Comparison of ENCODE assay signal across 19 cellular contexts in genomic region chr1:35264035-35264434, GRCh38. TPM values are rescaled to one million over a fixed set of nuclear protein-coding genes. Genes with fewer than 3 reads are reported as not detected.
DNase-seq lines count a peak whose midpoint lies in the region; ATAC-seq, FAIRE-seq and TF ChIP-seq lines count a peak whose summit lies in the region.
"Had no signal": no experiment of that assay in that cellular context is flagged by ENCODE, and none has a peak within 500 bp of the region (broad histone marks: within the 10 kb centered on the region; RNA-seq: fewer than 3 reads in every experiment).

No MANE protein-coding gene starts in this region.

- H3K4me2 ChIP-seq in KMS-11, result peak overlapping the region; percentile 37; the same call in 1 of the 2 replicates

- WGBS in body of pancreas, 2 donors, result 86 to 91% methylated on average over 5 of the region's 5 CpGs
- 94 to 95% methylated on average over 5 of the region's 5 CpGs for WGBS in sigmoid colon, 2 donors

- H3K36me3 ChIP-seq in KMS-11 (ENCODE audit: insufficient read depth) (no peaks in the 10 kb centered on the region), body of pancreas (replicated peaks in 1 of 2; ENCODE audit: insufficient read depth in 1 of 2, low read depth in 2 of 2) (no peaks in the 10 kb centered on the region), sigmoid colon (no peaks in the 10 kb centered on the region)
- H3K36me3 ChIP-seq: MG63 had no signal

- no peak overlapping the region for H3K9ac ChIP-seq in KMS-11

- no peak for TF ChIP-seq EP300 in sigmoid colon (IDR thresholded peaks at IDR 0.05)

- H3K79me2 ChIP-seq in KMS-11 (ENCODE audit: insufficient read depth, low read depth), result no peaks in the 10 kb centered on the region

- no peaks in the 10 kb centered on the region for H3K27me3 Mint-ChIP-seq in chondrocyte (ENCODE audit: low read depth)

- no peak for DNase-seq in GM12892 (ENCODE audit: insufficient read length)
- no peak for DNase-seq in body of pancreas
- DNase-seq in sigmoid colon, result no peak
- no peak for DNase-seq in chondrocyte (ENCODE audit: low spot score)
- DNase-seq in NCI-H1048 (lab: John Stamatoyannopoulos, UW), result no peak
- DNase-seq: ACHN, AML-193, COR-L47, KG1, MG63, NCI-H1105, NCI-H1694 treated with DMSO at 0.1 percent for 48 hours, NCI-H2107, NCI-H446, NCI-H69, PC-9 had no signal

- H3K9me3 ChIP-seq in body of pancreas, result no peaks in the 10 kb centered on the region
- no peaks in the 10 kb centered on the region for H3K9me3 ChIP-seq in sigmoid colon
- H3K9me3 ChIP-seq: MG63 had no signal

- no peaks in the 10 kb centered on the region for H4K20me1 ChIP-seq in KMS-11 (ENCODE audit: insufficient read depth)

- H3K27ac ChIP-seq in KMS-11 (peak overlapping the region; percentile 2; the same call in 1 of the 2 replicates), body of pancreas (peak overlapping the region in 3 of 4 donors; percentile 66 to 86 (median 84)), sigmoid colon (peak overlapping the region in 3 of 4 donors; percentile 71 to 79 (median 73))

- H3K9me3 Mint-ChIP-seq in chondrocyte (ENCODE audit: low read depth), result no peaks in the 10 kb centered on the region

- no peak for TF ChIP-seq CTCF in KMS-11 (conservative IDR thresholded peaks at IDR 0.05; ENCODE audit: low read depth, low read length)
- TF ChIP-seq CTCF in body of pancreas (IDR thresholded peaks at IDR 0.05), result no peak
- TF ChIP-seq CTCF in sigmoid colon (IDR thresholded peaks at IDR 0.05), result no peak
- TF ChIP-seq CTCF in chondrocyte (IDR thresholded peaks at IDR 0.05), result no peak

- intact Hi-C loops in body of pancreas (cut with DNase I), result no loop called here
- intact Hi-C loops in sigmoid colon (cut with DNase I), result no loop called here

- no peak overlapping the region for H3K27ac Mint-ChIP-seq in chondrocyte (ENCODE audit: unreplicated experiment)

- H3K4me3 ChIP-seq in KMS-11 (IDR thresholded peaks at IDR 0.05; ENCODE audit: insufficient read depth, low read depth, low read length), result no peak overlapping the region
- no peak overlapping the region for H3K4me3 ChIP-seq in body of pancreas
- H3K4me3 ChIP-seq in sigmoid colon, result no peak overlapping the region
- H3K4me3 ChIP-seq: MG63, PC-9 had no signal

- TF ChIP-seq POLR2A in GM12892 (IDR thresholded peaks at IDR 0.05; ENCODE audit: low read depth, low read length), result no peak
- TF ChIP-seq POLR2A in body of pancreas (IDR thresholded peaks at IDR 0.05), result no peak
- TF ChIP-seq POLR2A in sigmoid colon (IDR thresholded peaks at IDR 0.05), result no peak

- peaks cover 19% of the 10 kb centered on the region for H3K4me1 Mint-ChIP-seq in chondrocyte (ENCODE audit: low read depth)

- H3K4me1 ChIP-seq in KMS-11 (ENCODE audit: low read depth, poor library complexity, severe bottlenecking) (peaks cover 36% of the 10 kb centered on the region), body of pancreas (peaks cover 25% of the 10 kb centered on the region), sigmoid colon (peaks cover 0 to 22% (median 17%) of the 10 kb centered on the region in 4 donors)

- no peak overlapping the region for H2AFZ ChIP-seq in KMS-11 (ENCODE audit: low read depth)

- FAIRE-seq in GM12892 (lab: Jason Lieb, UNC), result peak; percentile 30

- H3K36me3 Mint-ChIP-seq in chondrocyte (ENCODE audit: low read depth), result no peaks in the 10 kb centered on the region

- H3K27me3 ChIP-seq in KMS-11 (ENCODE audit: insufficient read depth, low read depth) (no peaks in the 10 kb centered on the region), body of pancreas (no peaks in the 10 kb centered on the region), sigmoid colon (no peaks in the 10 kb centered on the region)
- H3K27me3 ChIP-seq: MG63 had no signal

- H3K4me3 Mint-ChIP-seq in chondrocyte (ENCODE audit: unreplicated experiment), result no peak overlapping the region

- ATAC-seq in body of pancreas (no peak), GM18867 (IDR thresholded peaks at IDR 0.05; ENCODE audit: unreplicated experiment) (no peak)
- ATAC-seq: HCT116 had no signal

RNA-seq across cellular contexts. Expression of gene ZMYM4, which starts 4.5 kb away (rescaled TPM):
- polyA plus RNA-seq in GM12892 (2012; ENCODE audit: missing spikeins), result 20.1 TPM
- total RNA-seq in body of pancreas (10 to 100 TPM; 15.2 to 33.2 TPM), sigmoid colon (10 to 100 TPM; 36.7 to 46.0 (median 40.8) TPM), chondrocyte (51.0 to 54.2 TPM (median 51.8 TPM) in 3 replicates)
- 10 to 100 TPM in 1 of 3 donors, 1 to 10 TPM in 2; 4.2 to 11.2 (median 4.2) TPM for polyA plus RNA-seq in sigmoid colon

Comparison
In these comparisons a context has a peak if more than half of its experiments do, and no peak if none do; other contexts are left out.
1. H3K27ac ChIP-seq: peak in every context shown above with its lines; median percentile 84 in body of pancreas; 73 in sigmoid colon; 2 in KMS-11.